Comparison of ENCODE assay signal across 20 cellular contexts in the genomic region with DNA sequence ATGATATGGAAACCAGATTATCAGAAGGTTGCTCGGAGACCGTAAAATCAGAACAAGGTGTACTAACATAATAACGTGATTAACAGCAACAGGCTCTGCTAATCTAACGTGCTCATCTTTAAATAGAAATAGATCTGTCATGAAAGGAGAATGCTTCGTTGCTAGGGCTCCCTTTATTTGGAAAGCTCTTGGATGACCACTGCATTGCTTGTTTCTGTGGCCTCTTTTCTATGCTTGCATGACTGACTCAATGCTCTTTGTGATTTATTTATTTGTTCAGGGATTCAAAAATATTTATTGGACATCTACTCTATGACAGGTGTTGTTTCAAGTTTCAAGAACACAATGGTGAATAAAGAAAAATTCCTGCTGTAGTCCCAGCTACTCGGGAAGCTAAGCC. TPM values are rescaled to one million over a fixed set of nuclear protein-coding genes. Genes with fewer than 3 reads are reported as not detected.
DNase-seq lines count a peak whose midpoint lies in the region; ATAC-seq and TF ChIP-seq lines count a peak whose summit lies in the region.
"Had no signal": no experiment of that assay in that cellular context is flagged by ENCODE, and none has a peak within 500 bp of the region (broad histone marks: within the 10 kb centered on the region; RNA-seq: fewer than 3 reads in every experiment).

No MANE protein-coding gene starts in this region.

- H3K36me3 ChIP-seq in H7 (replicated peaks; ENCODE audit: control insufficient read depth, insufficient read depth, low read length) (no peaks in the 10 kb centered on the region), upper lobe of right lung (no peaks in the 10 kb centered on the region)
- H3K36me3 ChIP-seq: ascending aorta, vagina, WERI-Rb-1 had no signal

- H3K9me3 ChIP-seq in right cardiac atrium (ENCODE audit: control insufficient read depth, low read length) (no peaks in the 10 kb centered on the region), upper lobe of right lung (no peaks in the 10 kb centered on the region)

- H3K27me3 ChIP-seq in right cardiac atrium (ENCODE audit: control insufficient read depth, insufficient read depth), result no peaks in the 10 kb centered on the region
- H3K27me3 ChIP-seq in H7 (ENCODE audit: control insufficient read depth, insufficient read depth, low read length), result no peaks in the 10 kb centered on the region
- no peaks in the 10 kb centered on the region for H3K27me3 ChIP-seq in upper lobe of right lung
- H3K27me3 ChIP-seq: ascending aorta, vagina had no signal

- no peak for TF ChIP-seq CTCF in upper lobe of right lung (IDR thresholded peaks at IDR 0.05)

- H3K4me1 ChIP-seq in right cardiac atrium (ENCODE audit: control insufficient read depth, insufficient read depth, low read length) (no peaks in the 10 kb centered on the region), upper lobe of right lung (peaks cover 3% of the 10 kb centered on the region)

- WGBS in right cardiac atrium, result 48% methylated on average over 6 of the region's 6 CpGs

- H3K4me3 ChIP-seq in right cardiac atrium (ENCODE audit: low read length), result no peak overlapping the region
- no peak overlapping the region for H3K4me3 ChIP-seq in H7 (ENCODE audit: insufficient read depth, low read depth, low read length)
- H3K4me3 ChIP-seq in upper lobe of right lung, result no peak overlapping the region
- H3K4me3 ChIP-seq: ascending aorta, vagina had no signal

- ATAC-seq in right cardiac atrium (peak; percentile 30 to 35), HG02970 (IDR thresholded peaks at IDR 0.05; ENCODE audit: low FRiP score, unreplicated experiment) (no peak), upper lobe of right lung (no peak)
- ATAC-seq: naive thymus-derived CD8-positive, alpha-beta T cell had no signal

- intact Hi-C loops in right cardiac atrium (cut with DNase I), result loop anchor here in 1 of 4 donors (5.0 kb wide), 1 partner anchor 539 kb away; no protein-coding TSS in a partner anchor
- intact Hi-C loops in upper lobe of right lung (cut with DNase I), result no loop called here

- DNase-seq in AG08396 (ENCODE audit: low spot score), result peak; percentile 21
- peak; percentile 95 for DNase-seq in DMS53 (lab: John Stamatoyannopoulos, UW)
- DNase-seq in NCI-H748 (lab: John Stamatoyannopoulos, UW; ENCODE audit: unreplicated experiment), result peak; percentile 95
- DNase-seq in right cardiac atrium, result no peak
- no peak for DNase-seq in H7
- DNase-seq in upper lobe of right lung, result no peak
- DNase-seq: activated CD4-positive, alpha-beta memory T cell treated with anti-CD3 and anti-CD28 coated beads for 36 hours; activated naive CD4-positive, alpha-beta T cell treated with anti-CD3 and anti-CD28 coated beads, Interleukin-2, amount 10 ng/mL, durations not matched to agents 7 days and 5 days; activated T-cell treated with anti-CD3 and anti-CD28 coated beads, Interleukin-2, amount 50 U/mL, for 24 hours; Calu3; effector memory CD4-positive, alpha-beta T cell; GOT3; head of caudate nucleus; naive thymus-derived CD8-positive, alpha-beta T cell; NCI-H2227 treated with DMSO at 0.1 percent for 48 hours; stimulated activated CD8-positive, alpha-beta memory T cell treated with anti-CD3 and anti-CD28 coated beads, Interleukin-4, amount 100 ng/mL, for 48 hours; WERI-Rb-1 had no signal

- H3K27ac ChIP-seq in right cardiac atrium (ENCODE audit: low read length) (no peak overlapping the region), upper lobe of right lung (no peak overlapping the region)
- H3K27ac ChIP-seq: ascending aorta, vagina, WERI-Rb-1 had no signal

RNA-seq across cellular contexts. Expression of a gene that starts 22.3 kb away (rescaled TPM):
- total RNA-seq in right cardiac atrium (10 to 100 TPM; 19.4 to 30.1 (median 27.0) TPM), upper lobe of right lung (77.7 TPM)
- 9.8 TPM for polyA plus RNA-seq in right cardiac atrium
- total RNA-seq in H7 (2014; rRNA removed; shearing (Covaris generic)), result 56.6 and 72.3 TPM in 2 replicates

Comparison
In these comparisons a context has a peak if more than half of its experiments do, and no peak if none do; other contexts are left out.
1. DNase-seq: peak in AG08396 (single experiment), DMS53 (single experiment) and NCI-H748 (single experiment); none in right cardiac atrium (0 of 3), H7 (single experiment) and upper lobe of right lung (single experiment).
2. ATAC-seq: peak in right cardiac atrium (2 of 2); none in HG02970 (single experiment) and upper lobe of right lung (single experiment).